ENCODE assay signal across 8 cellular contexts in genomic region chr1:25503551-25504426, GRCh38. TPM values are rescaled to one million over a fixed set of nuclear protein-coding genes. Genes with fewer than 3 reads are reported as not detected.
DNase-seq lines count a peak whose midpoint lies in the region; ATAC-seq and TF ChIP-seq lines count a peak whose summit lies in the region.

No MANE protein-coding gene starts in this region.

- H3K27ac ChIP-seq in sigmoid colon = no peak overlapping the region

- H3K9me3 ChIP-seq in sigmoid colon = no peaks in the 10 kb centered on the region

- no peak for TF ChIP-seq EP300 in sigmoid colon (IDR thresholded peaks at IDR 0.05)

- peaks cover 0 to 11% (median 0%) of the 10 kb centered on the region in 4 donors for H3K36me3 ChIP-seq in sigmoid colon

- 66 to 79% methylated on average over 12 of the region's 12 CpGs for WGBS in sigmoid colon, 2 donors

- DNase-seq in NCI-H2196 (lab: John Stamatoyannopoulos, UW; ENCODE audit: unreplicated experiment) (peak; percentile 49), activated T-cell treated with anti-CD3 and anti-CD28 coated beads for 4 hours (peak; percentile 62), fibroblast of pulmonary artery (ENCODE audit: low read depth) (no peak), sigmoid colon (peak; percentile 50), DMS114 treated with DMSO at 0.1 percent for 48 hours (lab: John Stamatoyannopoulos, UW; ENCODE audit: unreplicated experiment) (no peak), OCI-M2 (lab: John Stamatoyannopoulos, UW; ENCODE audit: unreplicated experiment) (no peak)

- no peak overlapping the region for H3K4me3 ChIP-seq in fibroblast of pulmonary artery (replicated peaks; ENCODE audit: low read depth, low read length)
- no peak overlapping the region for H3K4me3 ChIP-seq in sigmoid colon

- intact Hi-C loops in sigmoid colon (cut with DNase I) = no loop called here

- TF ChIP-seq CTCF in GM12872 (IDR thresholded peaks at IDR 0.05; ENCODE audit: insufficient read depth, low read depth, low read length) (peak; percentile 74), fibroblast of pulmonary artery (IDR thresholded peaks at IDR 0.05; ENCODE audit: low read length, missing control alignments) (peak; percentile 35), sigmoid colon (IDR thresholded peaks at IDR 0.05) (peak in 2 of 4 experiments; percentile 21 to 29)

- ATAC-seq in HG02678 (IDR thresholded peaks at IDR 0.05; ENCODE audit: unreplicated experiment) = no peak

- peaks cover 0 to 5% (median 0%) of the 10 kb centered on the region in 3 donors for H3K27me3 ChIP-seq in sigmoid colon

- H3K4me1 ChIP-seq in sigmoid colon = peaks cover 0 to 16% (median 11%) of the 10 kb centered on the region in 4 donors

- no peak for TF ChIP-seq POLR2A in sigmoid colon (IDR thresholded peaks at IDR 0.05)

RNA-seq across cellular contexts. Expression of gene LDLRAP1, which starts 39.6 kb away (rescaled TPM):
- total RNA-seq in sigmoid colon = 10 to 100 TPM in 2 of 4 donors, 1 to 10 TPM in 2; 9.1 to 17.4 (median 10.3) TPM
- 10 to 100 TPM; 25.9 to 35.8 (median 30.0) TPM for polyA plus RNA-seq in sigmoid colon

Comparison
In these comparisons a context has a peak if more than half of its experiments do, and no peak if none do; other contexts are left out.
1. DNase-seq: peak in NCI-H2196 (single experiment), activated T-cell treated with anti-CD3 and anti-CD28 coated beads for 4 hours (single experiment) and sigmoid colon (single experiment); none in fibroblast of pulmonary artery (single experiment), DMS114 treated with DMSO at 0.1 percent for 48 hours (single experiment) and OCI-M2 (single experiment).